In genomic region chr3:126316515-126316939, GRCh38 we compare ENCODE assay signal across 20 cellular contexts. TPM values are rescaled to one million over a fixed set of nuclear protein-coding genes. Genes with fewer than 3 reads are reported as not detected.
"Had no signal": no experiment of that assay in that cellular context is flagged by ENCODE, and none has a peak within 500 bp of the region (broad histone marks: within the 10 kb centered on the region; RNA-seq: fewer than 3 reads in every experiment).

No MANE protein-coding gene starts in this region.

- H3K27ac ChIP-seq: adrenal gland, foreskin keratinocyte, hepatocyte, prostate gland, right atrium auricular region, skin epidermis had no signal

- DNase-seq: activated CD4-positive, alpha-beta T cell treated with anti-CD3 and anti-CD28 coated beads, Interleukin-2, amount 10 ng/mL, durations not matched to agents 7 days and 5 days; activated CD4-positive, CD25-positive, alpha-beta regulatory T cell; activated CD8-positive, alpha-beta memory T cell treated with anti-CD3 and anti-CD28 coated beads, Interleukin-2, amount 50 U/mL, for 4 hours; activated CD8-positive, alpha-beta T cell treated with anti-CD3 and anti-CD28 coated beads, Interleukin-2, amount 10 ng/mL, durations not matched to agents 7 days and 5 days; activated gamma-delta T cell treated with Interleukin-2 at 50 U/mL for 16 hours; activated T-cell treated with anti-CD3 and anti-CD28 coated beads, Interleukin-2, amount 50 U/mL, for 48 hours; adrenal gland; dermis blood vessel endothelial cell; effector memory CD8-positive, alpha-beta T cell; foreskin keratinocyte; midbrain; stimulated activated CD4-positive, alpha-beta T cell treated with anti-CD3 and anti-CD28 coated beads, Interleukin-4, amount 100 ng/mL, for 1 hour; T-helper 1 cell; T-helper 9 cell had no signal

- H3K9me3 Mint-ChIP-seq: activated CD4-positive, alpha-beta T cell treated with anti-CD3 and anti-CD28 coated beads, Interleukin-2, amount 10 ng/mL, durations not matched to agents 7 days and 5 days; activated naive CD4-positive, alpha-beta T cell treated with anti-CD3 and anti-CD28 coated beads, Interleukin-2, amount 50 U/mL, for 72 hours had no signal

- H3K36me3 Mint-ChIP-seq: activated naive CD4-positive, alpha-beta T cell treated with anti-CD3 and anti-CD28 coated beads, Interleukin-2, amount 50 U/mL, for 72 hours had no signal

- H3K27ac Mint-ChIP-seq: activated CD4-positive, alpha-beta T cell treated with anti-CD3 and anti-CD28 coated beads, Interleukin-2, amount 10 ng/mL, durations not matched to agents 7 days and 5 days; activated CD8-positive, alpha-beta T cell treated with anti-CD3 and anti-CD28 coated beads, Interleukin-2, amount 10 ng/mL, durations not matched to agents 7 days and 5 days; activated naive CD4-positive, alpha-beta T cell treated with anti-CD3 and anti-CD28 coated beads, Interleukin-2, amount 50 U/mL, for 72 hours; effector memory CD8-positive, alpha-beta T cell had no signal

- H3K9me3 ChIP-seq: adrenal gland, prostate gland, right atrium auricular region had no signal

- H3K4me3 Mint-ChIP-seq: activated CD4-positive, alpha-beta T cell treated with anti-CD3 and anti-CD28 coated beads, Interleukin-2, amount 10 ng/mL, durations not matched to agents 7 days and 5 days; activated CD8-positive, alpha-beta T cell treated with anti-CD3 and anti-CD28 coated beads, Interleukin-2, amount 10 ng/mL, durations not matched to agents 7 days and 5 days; effector memory CD8-positive, alpha-beta T cell had no signal

- H3K4me3 ChIP-seq: adrenal gland, hepatocyte, lung, prostate gland, right atrium auricular region, skin epidermis had no signal

- H3K4me1 Mint-ChIP-seq: activated CD4-positive, alpha-beta T cell treated with anti-CD3 and anti-CD28 coated beads, Interleukin-2, amount 10 ng/mL, durations not matched to agents 7 days and 5 days had no signal

- H3K4me1 ChIP-seq: adrenal gland, foreskin keratinocyte, right atrium auricular region had no signal

- H3K27me3 Mint-ChIP-seq: activated CD4-positive, alpha-beta T cell treated with anti-CD3 and anti-CD28 coated beads, Interleukin-2, amount 10 ng/mL, durations not matched to agents 7 days and 5 days had no signal

- ATAC-seq: activated CD8-positive, alpha-beta T cell treated with anti-CD3 and anti-CD28 coated beads, Interleukin-2, amount 10 ng/mL, durations not matched to agents 7 days and 5 days; activated naive CD4-positive, alpha-beta T cell treated with anti-CD3 and anti-CD28 coated beads, Interleukin-2, amount 50 U/mL, for 72 hours; effector memory CD8-positive, alpha-beta T cell; foreskin keratinocyte had no signal

- H3K36me3 ChIP-seq: adrenal gland, prostate gland, right atrium auricular region had no signal

- H3K27me3 ChIP-seq: adrenal gland, hepatocyte, right atrium auricular region had no signal

RNA-seq across cellular contexts. Expression of gene KLF15, which starts 40.7 kb away (rescaled TPM):
- total RNA-seq: activated CD4-positive, alpha-beta T cell treated with anti-CD3 and anti-CD28 coated beads, Interleukin-2, amount 10 ng/mL, durations not matched to agents 7 days and 5 days; activated CD8-positive, alpha-beta T cell treated with anti-CD3 and anti-CD28 coated beads, Interleukin-2, amount 10 ng/mL, durations not matched to agents 7 days and 5 days had no signal
